ENCODE assay signal across 26 cellular contexts in genomic region chr19:8482696-8483095, GRCh38. TPM values are rescaled to one million over a fixed set of nuclear protein-coding genes. Genes with fewer than 3 reads are reported as not detected.
DNase-seq lines count a peak whose midpoint lies in the region; ATAC-seq and TF ChIP-seq lines count a peak whose summit lies in the region.
"Had no signal": no experiment of that assay in that cellular context is flagged by ENCODE, and none has a peak within 500 bp of the region (broad histone marks: within the 10 kb centered on the region; RNA-seq: fewer than 3 reads in every experiment).

No MANE protein-coding gene starts in this region.

- no peak for ATAC-seq in activated T-cell treated with anti-CD3 and anti-CD28 coated beads, Interleukin-2, amount 50 U/mL, for 72 hours (replicated peaks in 1 of 2)
- ATAC-seq: activated naive CD4-positive, alpha-beta T cell treated with anti-CD3 and anti-CD28 coated beads, Interleukin-2, amount 50 U/mL, for 72 hours; HCT116; left lobe of liver had no signal

- H3K4me3 ChIP-seq in HEK293 (ENCODE audit: low read depth, low read length): no peak overlapping the region
- no peak overlapping the region for H3K4me3 ChIP-seq in dorsolateral prefrontal cortex
- H3K4me3 ChIP-seq: vagina had no signal

- peaks cover 33 to 90% of the 10 kb centered on the region in 2 experiments for H3K36me3 ChIP-seq in HEK293 (ENCODE audit: control insufficient read depth in 2 of 2, insufficient read depth in 1 of 2, low read length in 2 of 2)

- H3K27ac ChIP-seq in HEK293 (ENCODE audit: extremely low read depth, low read depth, low read length) (peak overlapping the region; percentile 36; the same call in 1 of the 2 replicates), dorsolateral prefrontal cortex (no peak overlapping the region)
- H3K27ac ChIP-seq: vagina, VCaP had no signal

- H3K27ac Mint-ChIP-seq in activated T-cell treated with anti-CD3 and anti-CD28 coated beads, Interleukin-2, amount 50 U/mL, for 72 hours: peak overlapping the region; percentile 84
- H3K27ac Mint-ChIP-seq in dendritic cell treated with granulocyte-macrophage colony-stimulating factor and Interleukin-4, amounts not matched to agents 40 ng/mL and 50 ng/mL, for 4 days: peak overlapping the region; percentile 58
- H3K27ac Mint-ChIP-seq in progenitor cell of endocrine pancreas: peak overlapping the region; percentile 71
- H3K27ac Mint-ChIP-seq: activated CD4-positive, alpha-beta memory T cell treated with anti-CD3 and anti-CD28 coated beads for 36 hours had no signal

- H3K9me3 ChIP-seq in HEK293 (ENCODE audit: control insufficient read depth, insufficient read depth, low read depth, low read length): no peaks in the 10 kb centered on the region
- H3K9me3 ChIP-seq: vagina had no signal

- POLR2A ChIA-PET in HEK293 (lab: Yijun Ruan, JAX): interaction anchor here (1.2 to 2.4 kb wide), 3 partner anchors 31 to 59 kb away, joined by 4 to 8 read pairs (median 4); partner anchors contain the start of genes HNRNPM and ZNF414

- no peak for DNase-seq in activated T-cell treated with anti-CD3 and anti-CD28 coated beads, Interleukin-2, amount 50 U/mL, for 72 hours
- DNase-seq in activated T-cell treated with anti-CD3 and anti-CD28 coated beads, Interleukin-2, amount 50 U/mL, for 1 hour: no peak
- no peak for DNase-seq in progenitor cell of endocrine pancreas (ENCODE audit: low spot score, unreplicated experiment)
- no peak for DNase-seq in NCI-H1694 treated with DMSO at 0.1 percent for 48 hours (lab: John Stamatoyannopoulos, UW)
- DNase-seq in activated effector memory CD4-positive, alpha-beta T cell treated with anti-CD3 and anti-CD28 coated beads, Interleukin-2, amount 50 U/mL, for 16 hours: no peak
- DNase-seq in dorsolateral prefrontal cortex: no peak
- DNase-seq: activated CD4-positive, alpha-beta memory T cell treated with anti-CD3 and anti-CD28 coated beads for 36 hours; effector CD4-positive, alpha-beta T cell; foreskin melanocyte; mesendoderm; NCI-H1048; NCI-H187 treated with DMSO at 0.1 percent for 48 hours; NCI-H69; occipital lobe; small intestine; stimulated activated CD4-positive, alpha-beta T cell treated with anti-CD3 and anti-CD28 coated beads, Interleukin-2, amount 100 ng/mL, for 24 hours had no signal

- no peaks in the 10 kb centered on the region for H3K4me1 ChIP-seq in HEK293 (ENCODE audit: control insufficient read depth, insufficient read depth, low read length)

- H3K27me3 Mint-ChIP-seq in activated T-cell treated with anti-CD3 and anti-CD28 coated beads, Interleukin-2, amount 50 U/mL, for 72 hours (ENCODE audit: low read depth): no peaks in the 10 kb centered on the region
- H3K27me3 Mint-ChIP-seq in dendritic cell treated with granulocyte-macrophage colony-stimulating factor and Interleukin-4, amounts not matched to agents 40 ng/mL and 50 ng/mL, for 4 days: no peaks in the 10 kb centered on the region
- no peaks in the 10 kb centered on the region for H3K27me3 Mint-ChIP-seq in progenitor cell of endocrine pancreas
- H3K27me3 Mint-ChIP-seq: activated CD4-positive, alpha-beta memory T cell treated with anti-CD3 and anti-CD28 coated beads for 36 hours had no signal

- peaks cover 14 to 30% of the 10 kb centered on the region in 2 donors for H3K36me3 Mint-ChIP-seq in activated T-cell treated with anti-CD3 and anti-CD28 coated beads, Interleukin-2, amount 50 U/mL, for 72 hours (ENCODE audit: insufficient read depth in 2 of 2)
- H3K36me3 Mint-ChIP-seq in dendritic cell treated with granulocyte-macrophage colony-stimulating factor and Interleukin-4, amounts not matched to agents 40 ng/mL and 50 ng/mL, for 4 days (ENCODE audit: low read depth): peaks cover 96% of the 10 kb centered on the region
- peaks cover 24% of the 10 kb centered on the region for H3K36me3 Mint-ChIP-seq in progenitor cell of endocrine pancreas (ENCODE audit: insufficient read depth)

- TF ChIP-seq CTCF in HEK293 (tag by site-specific recombination; IDR thresholded peaks at IDR 0.05) (no peak), progenitor cell of endocrine pancreas (IDR thresholded peaks at IDR 0.05; ENCODE audit: unreplicated experiment) (no peak), dorsolateral prefrontal cortex (IDR thresholded peaks at IDR 0.05 in 54 of 56, conservative IDR thresholded peaks at IDR 0.05 in 2 of 56; ENCODE audit: low read depth in 1 of 56, partially characterized antibody in 56 of 56) (no peak)

- H3K4me1 Mint-ChIP-seq in activated T-cell treated with anti-CD3 and anti-CD28 coated beads, Interleukin-2, amount 50 U/mL, for 72 hours (ENCODE audit: low read depth): peaks cover 57% of the 10 kb centered on the region
- peaks cover 80% of the 10 kb centered on the region for H3K4me1 Mint-ChIP-seq in dendritic cell treated with granulocyte-macrophage colony-stimulating factor and Interleukin-4, amounts not matched to agents 40 ng/mL and 50 ng/mL, for 4 days (ENCODE audit: low read depth)
- H3K4me1 Mint-ChIP-seq in progenitor cell of endocrine pancreas (ENCODE audit: low read depth): peaks cover 6% of the 10 kb centered on the region

- intact Hi-C loops in dendritic cell treated with granulocyte-macrophage colony-stimulating factor and Interleukin-4, amounts not matched to agents 40 ng/mL and 50 ng/mL, for 4 days (cut with micrococcal nuclease): no loop called here
- intact Hi-C loops in dorsolateral prefrontal cortex (cut with DNase I): no loop called here

- no peak overlapping the region for H3K4me3 Mint-ChIP-seq in activated T-cell treated with anti-CD3 and anti-CD28 coated beads, Interleukin-2, amount 50 U/mL, for 72 hours
- no peak overlapping the region for H3K4me3 Mint-ChIP-seq in dendritic cell treated with granulocyte-macrophage colony-stimulating factor and Interleukin-4, amounts not matched to agents 40 ng/mL and 50 ng/mL, for 4 days
- no peak overlapping the region for H3K4me3 Mint-ChIP-seq in progenitor cell of endocrine pancreas (ENCODE audit: low read depth)
- H3K4me3 Mint-ChIP-seq: activated CD4-positive, alpha-beta memory T cell treated with anti-CD3 and anti-CD28 coated beads for 36 hours had no signal

- CTCF ChIA-PET in HEK293 (lab: Yijun Ruan, JAX): interaction anchor here (1.6 kb wide), 1 partner anchor 23 kb away, joined by 4 read pairs; no protein-coding TSS in a partner anchor

- no peaks in the 10 kb centered on the region for H3K9me3 Mint-ChIP-seq in activated T-cell treated with anti-CD3 and anti-CD28 coated beads, Interleukin-2, amount 50 U/mL, for 72 hours
- no peaks in the 10 kb centered on the region for H3K9me3 Mint-ChIP-seq in dendritic cell treated with granulocyte-macrophage colony-stimulating factor and Interleukin-4, amounts not matched to agents 40 ng/mL and 50 ng/mL, for 4 days
- no peaks in the 10 kb centered on the region for H3K9me3 Mint-ChIP-seq in progenitor cell of endocrine pancreas (ENCODE audit: low read depth)
- H3K9me3 Mint-ChIP-seq: activated CD4-positive, alpha-beta memory T cell treated with anti-CD3 and anti-CD28 coated beads for 36 hours; activated naive CD4-positive, alpha-beta T cell treated with anti-CD3 and anti-CD28 coated beads, Interleukin-2, amount 50 U/mL, for 72 hours had no signal

- H3K27me3 ChIP-seq in dorsolateral prefrontal cortex: no peaks in the 10 kb centered on the region
- H3K27me3 ChIP-seq: vagina had no signal

TF ChIP-seq in HEK293, 187 proteins besides CTCF, POLR2A, EP300 and RAD21:
- TF ChIP-seq KLF16 (tag by site-specific recombination; IDR thresholded peaks at IDR 0.05): no peak
- no peak for TF ChIP-seq ZNF510 (tag by site-specific recombination; IDR thresholded peaks at IDR 0.05; ENCODE audit: insufficient replicate concordance)
- TF ChIP-seq RBAK (tag by site-specific recombination; IDR thresholded peaks at IDR 0.05): no peak
- TF ChIP-seq WT1 (tag by site-specific recombination; IDR thresholded peaks at IDR 0.05): no peak
- no peak for TF ChIP-seq ZNF558 (tag by site-specific recombination; IDR thresholded peaks at IDR 0.05)
- no peak for TF ChIP-seq AEBP2 (tag by site-specific recombination; IDR thresholded peaks at IDR 0.05; ENCODE audit: borderline replicate concordance)
- no peak for TF ChIP-seq MEIS1 (CRISPR knock-in tag; IDR thresholded peaks at IDR 0.05; ENCODE audit: borderline replicate concordance)
TF ChIP-seq in HEK293: peak in this region for 0.

RNA-seq across cellular contexts. Expression of gene PRAM1, which starts 19.7 kb away (rescaled TPM):
- 1 to 10 TPM; 1.3 to 1.9 TPM for total RNA-seq in activated T-cell treated with anti-CD3 and anti-CD28 coated beads, Interleukin-2, amount 50 U/mL, for 72 hours
- total RNA-seq in progenitor cell of endocrine pancreas (0.89 and 1.3 TPM in 2 replicates), dorsolateral prefrontal cortex (10 to 100 TPM in 19 of 120 experiments, 1 to 10 TPM in 101; 2.7 to 16.1 (median 6.3) TPM)
- total RNA-seq: myocyte, occipital lobe, renal cortical epithelial cell, RPMI7951 had no signal

RNA-seq across cellular contexts. Expression of gene ZNF414, which starts 31.3 kb away (rescaled TPM):
- total RNA-seq in activated T-cell treated with anti-CD3 and anti-CD28 coated beads, Interleukin-2, amount 50 U/mL, for 72 hours: 10 to 100 TPM; 25.7 to 29.9 TPM
- total RNA-seq in progenitor cell of endocrine pancreas: 31.5 and 37.7 TPM in 2 replicates
- total RNA-seq in dorsolateral prefrontal cortex: 10 to 100 TPM; 19.4 to 51.4 (median 30.1) TPM

RNA-seq across cellular contexts. Expression of gene HNRNPM, which starts 37.9 kb away (rescaled TPM):
- 100 to 1,000 TPM; 168 to 183 TPM for total RNA-seq in activated T-cell treated with anti-CD3 and anti-CD28 coated beads, Interleukin-2, amount 50 U/mL, for 72 hours
- total RNA-seq in progenitor cell of endocrine pancreas: 320 and 333 TPM in 2 replicates
- 100 to 1,000 TPM in 119 of 120 experiments, 10 to 100 TPM in 1; 99.2 to 179 (median 128) TPM for total RNA-seq in dorsolateral prefrontal cortex
